ENCODE assay signal across 29 cellular contexts in the genomic region with DNA sequence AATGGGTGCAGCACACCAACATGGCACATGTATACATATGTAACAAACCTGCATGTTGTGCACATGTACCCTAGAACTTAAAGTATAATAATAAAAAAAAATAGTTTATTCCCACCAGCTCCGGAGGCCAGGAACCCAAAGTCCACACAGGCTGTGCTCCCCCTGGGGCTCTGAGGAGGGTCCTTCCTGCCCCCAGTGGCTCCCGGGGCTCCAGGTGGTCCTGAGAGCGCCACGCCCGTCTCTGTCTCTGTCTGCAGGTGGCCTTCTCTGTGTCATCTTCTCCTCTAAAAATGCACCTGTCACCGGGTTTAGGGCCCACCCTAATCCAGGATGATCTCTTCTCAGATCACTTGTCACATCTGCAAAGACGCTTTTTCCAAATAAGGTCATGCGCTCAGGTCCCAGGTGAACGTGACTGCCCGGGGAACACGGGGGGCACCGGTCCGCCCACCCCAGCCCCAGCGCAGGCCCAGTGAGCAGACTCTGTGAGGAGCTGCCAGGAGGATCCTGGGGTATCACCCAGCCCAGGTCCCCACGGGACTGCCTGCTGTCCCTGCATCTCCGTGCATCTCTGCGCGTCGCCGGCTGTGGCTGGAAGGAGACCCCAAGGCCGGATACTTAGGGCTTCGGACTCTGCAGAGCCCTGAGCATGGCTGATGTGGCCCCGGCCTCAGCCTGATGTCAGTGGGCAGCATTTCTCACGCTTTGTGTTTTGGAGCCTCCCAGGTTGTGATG. TPM values are rescaled to one million over a fixed set of nuclear protein-coding genes. Genes with fewer than 3 reads are reported as not detected.
DNase-seq lines count a peak whose midpoint lies in the region; ATAC-seq, FAIRE-seq and TF ChIP-seq lines count a peak whose summit lies in the region.
"Had no signal": no experiment of that assay in that cellular context is flagged by ENCODE, and none has a peak within 500 bp of the region (broad histone marks: within the 10 kb centered on the region; RNA-seq: fewer than 3 reads in every experiment).

No MANE protein-coding gene starts in this region.

- TF ChIP-seq RAD21 in HepG2 (CRISPR knock-in tag; IDR thresholded peaks at IDR 0.05): no peak

- no peak for FAIRE-seq in HepG2 (lab: Jason Lieb, UNC)
- FAIRE-seq: GM12891, H54 had no signal

- H3K4me3 ChIP-seq in HepG2 (replicated peaks in 1 of 3; ENCODE audit: insufficient read depth in 1 of 3, low read depth in 2 of 3, low read length in 3 of 3) (no peak overlapping the region), right lobe of liver (no peak overlapping the region), coronary artery (no peak overlapping the region)
- H3K4me3 ChIP-seq: heart right ventricle, upper lobe of left lung had no signal

- no peaks in the 10 kb centered on the region for H3K9me3 ChIP-seq in HepG2 (ENCODE audit: low read length)
- H3K9me3 ChIP-seq in right lobe of liver: no peaks in the 10 kb centered on the region
- H3K9me3 ChIP-seq in T-helper 17 cell (ENCODE audit: control insufficient read depth, low read length, poor library complexity, severe bottlenecking): no peaks in the 10 kb centered on the region
- H3K9me3 ChIP-seq: heart right ventricle, upper lobe of left lung had no signal

- intact Hi-C loops in HepG2 (cut with micrococcal nuclease; ENCODE audit: unreplicated experiment): no loop called here
- intact Hi-C loops in right lobe of liver (cut with DNase I): no loop called here

- H3K4me2 ChIP-seq in HepG2 (ENCODE audit: low read depth, low read length): no peak overlapping the region

- POLR2A ChIA-PET in HepG2 (lab: Yijun Ruan, JAX): interaction anchor here (1.0 to 3.7 kb wide), 2 partner anchors 12 kb away, joined by 3 to 36 read pairs; a partner anchor contains a TSS

- H4K20me1 ChIP-seq in HepG2 (ENCODE audit: insufficient read depth, low read length): no peaks in the 10 kb centered on the region

- 97% methylated on average over 23 of the region's 24 CpGs for WGBS in HepG2 (ENCODE audit: low lambda C conversion rate)
- 83% methylated on average over 7 of the region's 24 CpGs for WGBS in right lobe of liver (ENCODE audit: insufficient coverage, low coverage, low lambda C conversion rate, missing lambda C conversion rate)

- H3K36me3 Mint-ChIP-seq in T-helper 1 cell treated with Interleukin-12 subunit alpha and Interleukin-12 subunit beta and Interleukin-4 antibody, amounts not matched to agents 30 μg/mL and 1 μg/mL, for 36 hours (ENCODE audit: low read depth): peaks cover 12% of the 10 kb centered on the region
- peaks cover 2% of the 10 kb centered on the region for H3K36me3 Mint-ChIP-seq in T-helper 17 cell (ENCODE audit: low read depth)

- H3K36me3 ChIP-seq in HepG2 (replicated peaks in 1 of 2; ENCODE audit: control insufficient read depth in 1 of 2, insufficient read depth in 2 of 2, low read length in 2 of 2) (peaks cover 4 to 61% of the 10 kb centered on the region in 2 experiments; a peak in 3 of 5 replicates), right lobe of liver (no peaks in the 10 kb centered on the region)

- TF ChIP-seq CTCF in HepG2 (CRISPR knock-in tag; IDR thresholded peaks at IDR 0.05): no peak
- TF ChIP-seq CTCF in right lobe of liver (IDR thresholded peaks at IDR 0.05): no peak
- no peak for TF ChIP-seq CTCF in coronary artery (IDR thresholded peaks at IDR 0.05)

- TF ChIP-seq EP300 in HepG2 (IDR thresholded peaks at IDR 0.05; ENCODE audit: low read depth in 2 of 2, low read length in 2 of 2): no peak
- TF ChIP-seq EP300 in HepG2 (CRISPR knock-in tag; IDR thresholded peaks at IDR 0.05; ENCODE audit: borderline replicate concordance): no peak

- H3K79me2 ChIP-seq in HepG2 (ENCODE audit: insufficient read depth, low read length): peaks cover 42% of the 10 kb centered on the region

- no peaks in the 10 kb centered on the region for H3K27me3 Mint-ChIP-seq in T-helper 1 cell treated with Interleukin-12 subunit alpha and Interleukin-12 subunit beta and Interleukin-4 antibody, amounts not matched to agents 30 μg/mL and 1 μg/mL, for 36 hours (ENCODE audit: low read depth)
- no peaks in the 10 kb centered on the region for H3K27me3 Mint-ChIP-seq in T-helper 17 cell

- no peak overlapping the region for H3K9ac ChIP-seq in HepG2 (ENCODE audit: insufficient read depth, low read depth, low read length)

- no peak for ATAC-seq in HepG2
- no peak for ATAC-seq in right lobe of liver
- ATAC-seq in T-helper 17 cell: no peak
- ATAC-seq in GM18909 (IDR thresholded peaks at IDR 0.05; ENCODE audit: poor library complexity, unreplicated experiment): no peak
- ATAC-seq: heart right ventricle, left cardiac atrium, Right ventricle myocardium inferior had no signal

- in situ Hi-C loops in HepG2 (cut with HindIII; ENCODE audit: extremely low pct_ligation_motif_present, low pct_unique_long_range_greater_than_20kb): no loop called here

- no peaks in the 10 kb centered on the region for H3K9me3 Mint-ChIP-seq in T-helper 1 cell treated with Interleukin-12 subunit alpha and Interleukin-12 subunit beta and Interleukin-4 antibody, amounts not matched to agents 30 μg/mL and 1 μg/mL, for 36 hours

- no peak overlapping the region for H3K27ac ChIP-seq in HepG2 (ENCODE audit: extremely low read length, insufficient read depth, low read length)
- no peak overlapping the region for H3K27ac ChIP-seq in right lobe of liver
- no peak overlapping the region for H3K27ac ChIP-seq in coronary artery

- TF ChIP-seq POLR2A in HepG2 (IDR thresholded peaks at IDR 0.05; ENCODE audit: insufficient read depth in 1 of 2, low read depth in 2 of 2, low read length in 2 of 2): no peak
- no peak for TF ChIP-seq POLR2A in right lobe of liver (IDR thresholded peaks at IDR 0.05)

- peaks cover 33% of the 10 kb centered on the region for H3K4me1 ChIP-seq in HepG2 (ENCODE audit: insufficient read depth, low read length)
- H3K4me1 ChIP-seq in right lobe of liver: peaks cover 0 to 16% (median 7%) of the 10 kb centered on the region in 4 donors

- H3K27me3 ChIP-seq in HepG2 (ENCODE audit: control insufficient read depth in 1 of 2, insufficient read depth in 2 of 2, low read length in 2 of 2): no peaks in the 10 kb centered on the region
- no peaks in the 10 kb centered on the region for H3K27me3 ChIP-seq in right lobe of liver
- H3K27me3 ChIP-seq: heart right ventricle, upper lobe of left lung had no signal

- H3K27ac Mint-ChIP-seq in T-helper 1 cell treated with Interleukin-12 subunit alpha and Interleukin-12 subunit beta and Interleukin-4 antibody, amounts not matched to agents 30 μg/mL and 1 μg/mL, for 36 hours: peak overlapping the region; percentile 55
- H3K27ac Mint-ChIP-seq in T-helper 17 cell: peak overlapping the region; percentile 54

- H2AFZ ChIP-seq in HepG2 (ENCODE audit: low read length): no peak overlapping the region

- CTCF ChIA-PET in HepG2 (lab: Yijun Ruan, JAX; ENCODE audit: low intra/inter-chr PET ratio, low total read pairs): no interaction called here

- DNase-seq in T-helper 1 cell (no peak), HepG2 (ENCODE audit: low spot score) (no peak), right lobe of liver (no peak), T-helper 17 cell (no peak), coronary artery (ENCODE audit: low spot score) (no peak), SHP77 treated with DMSO at 0.1 percent for 48 hours (lab: John Stamatoyannopoulos, UW) (no peak)
- DNase-seq: activated CD4-positive, alpha-beta T cell treated with anti-CD3 and anti-CD28 coated beads for 1 hour; activated CD8-positive, alpha-beta memory T cell treated with anti-CD3 and anti-CD28 coated beads, Interleukin-2, amount 50 U/mL, for 4 hours; activated effector memory CD4-positive, alpha-beta T cell treated with anti-CD3 and anti-CD28 coated beads, Interleukin-2, amount 50 U/mL, for 16 hours; AML-193; effector memory CD4-positive, alpha-beta T cell; foreskin fibroblast; Karpas-422; left cardiac atrium; mammary epithelial cell; NCI-H187; NCI-H226; NCI-H774; nucleus accumbens; OCI-M1; stimulated activated CD8-positive, alpha-beta memory T cell treated with anti-CD3 and anti-CD28 coated beads, Interleukin-4, amount 100 ng/mL, for 48 hours had no signal

- BruUV-seq in HepG2 (replicated peaks; lab: Mats Ljungman, UMichigan): no TSS peak

- no peak overlapping the region for H3K4me3 Mint-ChIP-seq in T-helper 1 cell treated with Interleukin-12 subunit alpha and Interleukin-12 subunit beta and Interleukin-4 antibody, amounts not matched to agents 30 μg/mL and 1 μg/mL, for 36 hours
- H3K4me3 Mint-ChIP-seq in T-helper 17 cell: peak overlapping the region; percentile 52

- peaks cover 35% of the 10 kb centered on the region for H3K4me1 Mint-ChIP-seq in T-helper 1 cell treated with Interleukin-12 subunit alpha and Interleukin-12 subunit beta and Interleukin-4 antibody, amounts not matched to agents 30 μg/mL and 1 μg/mL, for 36 hours (ENCODE audit: low read depth)
- peaks cover 17% of the 10 kb centered on the region for H3K4me1 Mint-ChIP-seq in T-helper 17 cell

RNA-seq across cellular contexts. Expression of a gene that starts 11.8 kb away (rescaled TPM):
- 23.8 and 55.5 TPM in 2 replicates for total RNA-seq in HepG2 (2016; rRNA removed; fragmentation: Illumina TruSeq; extraction: Trizol)
- total RNA-seq in HepG2 (2016; cell fraction: cytosol; rRNA removed; fragmentation: Illumina TruSeq; extraction: Trizol; ENCODE audit: low read depth): 21.3 and 22.4 TPM in 2 replicates
- 20.7 and 58.6 TPM in 2 replicates for total RNA-seq in HepG2 (2016; cell fraction: insoluble cytoplasmic fraction; rRNA removed; fragmentation: Illumina TruSeq; extraction: Trizol)
- total RNA-seq in HepG2 (2016; cell fraction: membrane; rRNA removed; fragmentation: Illumina TruSeq; extraction: Trizol): 31.3 and 32.0 TPM in 2 replicates
- total RNA-seq in HepG2 (2016; cell fraction: nucleus; rRNA removed; fragmentation: Illumina TruSeq; extraction: Trizol): 55.7 and 65.4 TPM in 2 replicates
- 91.3 and 112 TPM in 2 replicates for polyA plus RNA-seq in HepG2 (2011; rRNA removed)
- 53.2 and 96.9 TPM in 2 replicates for polyA plus RNA-seq in HepG2 (2011; cell fraction: cytosol; rRNA removed)
- 133 and 239 TPM in 2 replicates for polyA plus RNA-seq in HepG2 (2011; cell fraction: nucleus; rRNA removed)
- 48.1 and 97.6 TPM in 2 replicates for polyA plus RNA-seq in HepG2 (2012)
- 14.3 and 17.6 TPM in 2 replicates for polyA plus RNA-seq in HepG2 (2016; cell fraction: cytosol; fragmentation: Illumina TruSeq; extraction: Trizol; ENCODE audit: low read depth)
- polyA plus RNA-seq in HepG2 (2016; cell fraction: insoluble cytoplasmic fraction; fragmentation: Illumina TruSeq; extraction: Trizol; ENCODE audit: low read depth): 25.9 and 26.2 TPM in 2 replicates
- polyA plus RNA-seq in HepG2 (2016; cell fraction: membrane; fragmentation: Illumina TruSeq; extraction: Trizol; ENCODE audit: low read depth): 21.9 and 22.4 TPM in 2 replicates
- 114 and 125 TPM in 2 replicates for polyA plus RNA-seq in HepG2 (2016; cell fraction: nucleus; fragmentation: Illumina TruSeq; extraction: Trizol; ENCODE audit: insufficient read depth, low read depth)
- polyA minus RNA-seq in HepG2 (2011; rRNA and poly(A)+ RNA removed; ENCODE audit: low replicate concordance): 44.0 and 104 TPM in 2 replicates
- polyA minus RNA-seq in HepG2 (2011; cell fraction: cytosol; rRNA and poly(A)+ RNA removed): 27.7 and 39.2 TPM in 2 replicates
- 31.2 and 42.4 TPM in 2 replicates for polyA minus RNA-seq in HepG2 (2011; cell fraction: nucleus; rRNA and poly(A)+ RNA removed)
- 1 to 10 TPM in 5 of 6 experiments, under 1 TPM in 1; 0.93 to 8.8 (median 4.3) TPM for total RNA-seq in right lobe of liver
- total RNA-seq in T-helper 17 cell: 1 to 10 TPM; 1.9 TPM
- total RNA-seq: skeletal muscle tissue had no signal

RNA-seq across cellular contexts. Expression of a gene that starts 54.5 kb away (rescaled TPM):
- total RNA-seq in HepG2 (2016; rRNA removed; fragmentation: Illumina TruSeq; extraction: Trizol) (0.09 TPM in 1 of 2 replicates, not detected in the other), right lobe of liver (under 1 TPM in 4 of 6 experiments, not detected in 2; 0.04 to 0.74 (median 0.09) TPM), T-helper 17 cell (under 1 TPM in 1 of 2 donors, not detected in 1; 0.10 TPM)
- not detected in 2 replicates for total RNA-seq in HepG2 (2016; cell fraction: cytosol; rRNA removed; fragmentation: Illumina TruSeq; extraction: Trizol; ENCODE audit: low read depth)
- total RNA-seq in HepG2 (2016; cell fraction: insoluble cytoplasmic fraction; rRNA removed; fragmentation: Illumina TruSeq; extraction: Trizol): 0.04 TPM in 1 of 2 replicates, not detected in the other
- total RNA-seq in HepG2 (2016; cell fraction: membrane; rRNA removed; fragmentation: Illumina TruSeq; extraction: Trizol): 0.09 TPM in 1 of 2 replicates, not detected in the other
- total RNA-seq in HepG2 (2016; cell fraction: nucleus; rRNA removed; fragmentation: Illumina TruSeq; extraction: Trizol): 0.12 TPM in 1 of 2 replicates, not detected in the other
- polyA plus RNA-seq in HepG2 (2011; rRNA removed): 0.12 and 0.17 TPM in 2 replicates
- 0.09 and 0.12 TPM in 2 replicates for polyA plus RNA-seq in HepG2 (2011; cell fraction: cytosol; rRNA removed)
- polyA plus RNA-seq in HepG2 (2011; cell fraction: nucleus; rRNA removed): 0.38 and 0.51 TPM in 2 replicates
- 0.09 and 0.19 TPM in 2 replicates for polyA plus RNA-seq in HepG2 (2012)
- polyA plus RNA-seq in HepG2 (2016; cell fraction: cytosol; fragmentation: Illumina TruSeq; extraction: Trizol; ENCODE audit: low read depth): not detected in 2 replicates
- polyA plus RNA-seq in HepG2 (2016; cell fraction: insoluble cytoplasmic fraction; fragmentation: Illumina TruSeq; extraction: Trizol; ENCODE audit: low read depth): 0.08 TPM in 1 of 2 replicates, not detected in the other
- 0.05 TPM in 1 of 2 replicates, not detected in the other for polyA plus RNA-seq in HepG2 (2016; cell fraction: membrane; fragmentation: Illumina TruSeq; extraction: Trizol; ENCODE audit: low read depth)
- 0.35 and 0.41 TPM in 2 replicates for polyA plus RNA-seq in HepG2 (2016; cell fraction: nucleus; fragmentation: Illumina TruSeq; extraction: Trizol; ENCODE audit: insufficient read depth, low read depth)
- polyA minus RNA-seq in HepG2 (2011; rRNA and poly(A)+ RNA removed; ENCODE audit: low replicate concordance): 0.24 TPM in 1 of 2 replicates, not detected in the other
- not detected in 2 replicates for polyA minus RNA-seq in HepG2 (2011; cell fraction: cytosol; rRNA and poly(A)+ RNA removed)
- polyA minus RNA-seq in HepG2 (2011; cell fraction: nucleus; rRNA and poly(A)+ RNA removed): 0.12 and 0.13 TPM in 2 replicates
- total RNA-seq: left cardiac atrium, Right ventricle myocardium inferior had no signal
- polyA plus RNA-seq: heart right ventricle had no signal
